In genomic region chr14:85867450-85867849, GRCh38 we compare ENCODE assay signal across 19 cellular contexts.
A peak's percentile ranks its signal among the peaks of the same experiment; 100 is the strongest.
DNase-seq lines count a peak whose midpoint lies in the region; ATAC-seq, FAIRE-seq and TF ChIP-seq lines count a peak whose summit lies in the region.
"Had no signal": no experiment of that assay in that cellular context is flagged by ENCODE, and none has a peak within 500 bp of the region (broad histone marks: within the 10 kb centered on the region; RNA-seq: fewer than 3 reads in every experiment).

No MANE protein-coding gene starts in this region.

- H3K27ac Mint-ChIP-seq in activated CD4-positive, alpha-beta T cell treated with anti-CD3 and anti-CD28 coated beads, Interleukin-2, amount 10 ng/mL, durations not matched to agents 24 days and 14 days, result no peak overlapping the region
- H3K27ac Mint-ChIP-seq: activated CD4-positive, alpha-beta T cell treated with anti-CD3 and anti-CD28 coated beads, Interleukin-2, amount 10 ng/mL, durations not matched to agents 7 days and 5 days; stimulated activated naive CD8-positive, alpha-beta T cell treated with anti-CD3 and anti-CD28 coated beads, Interleukin-15, Interleukin-2, amounts not matched to agents 100 ng/mL and 50 ng/mL, for 24 hours; T-helper 1 cell treated with Interleukin-12 subunit alpha and Interleukin-12 subunit beta and Interleukin-4 antibody, amounts not matched to agents 30 μg/mL and 1 μg/mL, for 36 hours had no signal

- H3K9me3 Mint-ChIP-seq in activated CD4-positive, alpha-beta T cell treated with anti-CD3 and anti-CD28 coated beads, Interleukin-2, amount 10 ng/mL, durations not matched to agents 24 days and 14 days, result no peaks in the 10 kb centered on the region
- H3K9me3 Mint-ChIP-seq: activated CD4-positive, alpha-beta T cell treated with anti-CD3 and anti-CD28 coated beads, Interleukin-2, amount 10 ng/mL, durations not matched to agents 7 days and 5 days; central memory CD8-positive, alpha-beta T cell; stimulated activated naive CD8-positive, alpha-beta T cell treated with anti-CD3 and anti-CD28 coated beads, Interleukin-15, Interleukin-2, amounts not matched to agents 100 ng/mL and 50 ng/mL, for 24 hours; T-helper 1 cell treated with Interleukin-12 subunit alpha and Interleukin-12 subunit beta and Interleukin-4 antibody, amounts not matched to agents 30 μg/mL and 1 μg/mL, for 36 hours had no signal

- no peak for FAIRE-seq in urothelium cell line (lab: Jason Lieb, UNC)
- FAIRE-seq: endometrium had no signal

- intact Hi-C loops in activated CD4-positive, alpha-beta T cell treated with anti-CD3 and anti-CD28 coated beads, Interleukin-2, amount 10 ng/mL, durations not matched to agents 24 days and 14 days (cut with micrococcal nuclease), result no loop called here

- H3K27me3 ChIP-seq in MG63, result no peaks in the 10 kb centered on the region
- H3K27me3 ChIP-seq: gastrocnemius medialis, ovary, vagina had no signal

- TF ChIP-seq CTCF in choroid plexus epithelial cell (conservative IDR thresholded peaks at IDR 0.05; ENCODE audit: low read depth, low read length), result peak; percentile 40

- H3K4me3 Mint-ChIP-seq in activated CD4-positive, alpha-beta T cell treated with anti-CD3 and anti-CD28 coated beads, Interleukin-2, amount 10 ng/mL, durations not matched to agents 24 days and 14 days, result no peak overlapping the region
- H3K4me3 Mint-ChIP-seq: activated CD4-positive, alpha-beta T cell treated with anti-CD3 and anti-CD28 coated beads, Interleukin-2, amount 10 ng/mL, durations not matched to agents 7 days and 5 days; activated T-cell treated with anti-CD3 and anti-CD28 coated beads, Interleukin-2, amount 50 U/mL, for 4 hours; central memory CD8-positive, alpha-beta T cell; stimulated activated naive CD8-positive, alpha-beta T cell treated with anti-CD3 and anti-CD28 coated beads, Interleukin-15, Interleukin-2, amounts not matched to agents 100 ng/mL and 50 ng/mL, for 24 hours; T-helper 1 cell treated with Interleukin-12 subunit alpha and Interleukin-12 subunit beta and Interleukin-4 antibody, amounts not matched to agents 30 μg/mL and 1 μg/mL, for 36 hours had no signal

- H3K4me1 Mint-ChIP-seq in activated CD4-positive, alpha-beta T cell treated with anti-CD3 and anti-CD28 coated beads, Interleukin-2, amount 10 ng/mL, durations not matched to agents 24 days and 14 days, result no peaks in the 10 kb centered on the region
- H3K4me1 Mint-ChIP-seq: activated CD4-positive, alpha-beta T cell treated with anti-CD3 and anti-CD28 coated beads, Interleukin-2, amount 10 ng/mL, durations not matched to agents 7 days and 5 days; central memory CD8-positive, alpha-beta T cell had no signal

- no peaks in the 10 kb centered on the region for H3K9me3 ChIP-seq in MG63
- H3K9me3 ChIP-seq: gastrocnemius medialis, ovary, vagina had no signal

- no peaks in the 10 kb centered on the region for H3K36me3 ChIP-seq in MG63
- H3K36me3 ChIP-seq: gastrocnemius medialis, ovary, vagina had no signal

- peak; percentile 2 for DNase-seq in activated CD4-positive, alpha-beta T cell treated with anti-CD3 and anti-CD28 coated beads for 48 hours
- no peak for DNase-seq in activated CD4-positive, alpha-beta T cell treated with anti-CD3 and anti-CD28 coated beads, Interleukin-2, amount 10 ng/mL, durations not matched to agents 24 days and 14 days
- peak; percentile 18 for DNase-seq in NCI-H460 (ENCODE audit: extremely low read depth, low read depth)
- DNase-seq in choroid plexus epithelial cell (ENCODE audit: low read depth), result no peak
- peak; percentile 11 for DNase-seq in urothelium cell line (ENCODE audit: low spot score)
- DNase-seq in MG63, result no peak
- no peak for DNase-seq in amniotic stem cell (lab: John Stamatoyannopoulos, UW)
- DNase-seq: activated CD4-positive, alpha-beta T cell treated with anti-CD3 and anti-CD28 coated beads, Interleukin-2, amount 10 ng/mL, durations not matched to agents 7 days and 5 days; activated T-cell treated with anti-CD3 and anti-CD28 coated beads, Interleukin-2, amount 50 U/mL, for 4 hours; Calu3; gastrocnemius medialis; NCI-H1092; ovary had no signal

- ATAC-seq in GM18519 (IDR thresholded peaks at IDR 0.05; ENCODE audit: low FRiP score, unreplicated experiment), result no peak
- ATAC-seq: activated T-cell treated with anti-CD3 and anti-CD28 coated beads, Interleukin-2, amount 50 U/mL, for 4 hours; gastrocnemius medialis had no signal

- no peaks in the 10 kb centered on the region for H3K27me3 Mint-ChIP-seq in activated CD4-positive, alpha-beta T cell treated with anti-CD3 and anti-CD28 coated beads, Interleukin-2, amount 10 ng/mL, durations not matched to agents 24 days and 14 days
- H3K27me3 Mint-ChIP-seq: central memory CD8-positive, alpha-beta T cell had no signal

- H3K4me3 ChIP-seq in choroid plexus epithelial cell (ENCODE audit: low read depth, low read length) (no peak overlapping the region), MG63 (no peak overlapping the region)
- H3K4me3 ChIP-seq: gastrocnemius medialis, ovary, vagina had no signal

- H3K36me3 Mint-ChIP-seq in activated CD4-positive, alpha-beta T cell treated with anti-CD3 and anti-CD28 coated beads, Interleukin-2, amount 10 ng/mL, durations not matched to agents 24 days and 14 days (ENCODE audit: low read depth), result no peaks in the 10 kb centered on the region

Comparison
In these comparisons a context has a peak if more than half of its experiments do, and no peak if none do; other contexts are left out.
1. DNase-seq: peak in activated CD4-positive, alpha-beta T cell treated with anti-CD3 and anti-CD28 coated beads for 48 hours (single experiment), NCI-H460 (single experiment) and urothelium cell line (single experiment); none in activated CD4-positive, alpha-beta T cell treated with anti-CD3 and anti-CD28 coated beads, Interleukin-2, amount 10 ng/mL, durations not matched to agents 24 days and 14 days (single experiment), choroid plexus epithelial cell (single experiment), MG63 (single experiment) and amniotic stem cell (single experiment).